Comparison of ENCODE assay signal across 7 cellular contexts in genomic region chrX:141049878-141050277, GRCh38. TPM values are rescaled to one million over a fixed set of nuclear protein-coding genes. Genes with fewer than 3 reads are reported as not detected.
"Had no signal": no experiment of that assay in that cellular context is flagged by ENCODE, and none has a peak within 500 bp of the region (broad histone marks: within the 10 kb centered on the region; RNA-seq: fewer than 3 reads in every experiment).

No MANE protein-coding gene starts in this region.

RNA-seq across cellular contexts. Expression of gene SPANXB1, which starts 47.5 kb away (rescaled TPM):
- total RNA-seq: OCI-LY7, Peyer's patch, Right ventricle myocardium superior, SJCRH30, SJSA1, SK-MEL-5 had no signal
- polyA plus RNA-seq: SK-N-SH had no signal
